ENCODE assay signal across 19 cellular contexts in the genomic region with DNA sequence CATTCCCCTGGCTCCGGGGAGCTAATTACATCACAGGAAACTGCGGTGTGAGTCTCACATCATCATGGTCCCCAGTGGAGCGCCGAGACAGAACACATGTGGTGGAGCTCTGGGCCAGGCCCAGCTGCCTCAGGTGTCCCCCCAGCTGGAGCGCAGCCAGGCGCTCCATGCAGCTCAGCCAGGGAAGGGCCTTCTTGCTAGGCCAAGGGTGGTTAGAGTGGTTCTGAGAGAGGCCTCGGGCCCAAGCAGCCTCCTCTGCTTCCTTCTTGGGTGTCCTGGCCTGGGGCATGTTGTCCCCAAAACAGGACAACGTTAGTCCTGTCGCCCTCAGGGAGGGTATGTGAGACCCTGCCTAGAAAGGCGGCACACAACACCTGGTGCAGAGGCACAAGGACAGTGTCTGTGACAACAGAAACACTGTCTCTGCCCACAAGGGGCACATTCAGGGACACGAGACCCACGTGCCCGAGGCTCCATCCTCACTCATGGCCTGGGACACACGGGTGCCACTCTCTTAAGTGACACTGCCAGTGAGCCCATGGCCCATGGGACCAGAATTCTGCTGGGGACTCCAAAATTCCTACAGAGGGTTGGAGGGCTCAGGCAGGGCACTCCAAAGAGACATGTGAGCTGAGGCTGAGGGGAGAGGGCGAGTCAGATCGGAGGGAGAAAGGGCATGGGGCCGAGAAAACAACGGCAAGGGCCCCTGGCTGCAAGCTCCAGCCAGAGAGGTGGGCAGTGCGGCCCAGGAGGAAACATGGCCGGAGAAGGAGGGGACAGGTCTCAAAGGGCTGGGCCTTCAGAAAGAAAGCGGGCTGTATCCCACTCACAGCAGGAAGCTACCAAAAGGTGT. TPM values are rescaled to one million over a fixed set of nuclear protein-coding genes. Genes with fewer than 3 reads are reported as not detected.
DNase-seq lines count a peak whose midpoint lies in the region; ATAC-seq and TF ChIP-seq lines count a peak whose summit lies in the region.
"Had no signal": no experiment of that assay in that cellular context is flagged by ENCODE, and none has a peak within 500 bp of the region (broad histone marks: within the 10 kb centered on the region; RNA-seq: fewer than 3 reads in every experiment).

No MANE protein-coding gene starts in this region.

- no peaks in the 10 kb centered on the region for H4K20me1 ChIP-seq in SK-N-SH (ENCODE audit: insufficient read depth)
- H4K20me1 ChIP-seq in osteoblast (ENCODE audit: insufficient read depth, low read length), result no peaks in the 10 kb centered on the region

- no peaks in the 10 kb centered on the region for H3K36me3 Mint-ChIP-seq in activated T-helper 1 cell treated with anti-CD3 and anti-CD28 coated beads, Interleukin-12 subunit alpha, Interleukin-12 subunit beta, Interleukin-2, Interleukin-4 antibody, amounts not matched to agents 30 ng/mL and 10 ng/mL and 1 ng/mL, durations not matched to agents 14 hours and 24 hours and 36 hours (ENCODE audit: low read depth)
- H3K36me3 Mint-ChIP-seq: activated naive CD8-positive, alpha-beta T cell treated with anti-CD3 and anti-CD28 coated beads for 36 hours; CD4-positive, CD25-positive, alpha-beta regulatory T cell; T-cell had no signal

- no peak overlapping the region for H3K4me3 ChIP-seq in SK-N-SH (ENCODE audit: low read depth in 2 of 2, low read length in 1 of 2)
- H3K4me3 ChIP-seq in H7 (ENCODE audit: insufficient read depth, low read depth, low read length), result no peak overlapping the region
- H3K4me3 ChIP-seq in colonic mucosa, result no peak overlapping the region
- no peak overlapping the region for H3K4me3 ChIP-seq in osteoblast (ENCODE audit: insufficient read depth, low read length)
- H3K4me3 ChIP-seq: right lobe of liver, thyroid gland had no signal

- WGBS in SK-N-SH (ENCODE audit: low lambda C conversion rate), result 64% methylated on average over 18 of the region's 21 CpGs

- H2AFZ ChIP-seq in SK-N-SH (ENCODE audit: low read depth), result no peak overlapping the region
- no peak overlapping the region for H2AFZ ChIP-seq in osteoblast (ENCODE audit: low read length)

- TF ChIP-seq EP300 in SK-N-SH (IDR thresholded peaks at IDR 0.05; ENCODE audit: borderline replicate concordance in 1 of 2, low read depth in 1 of 2, low read length in 1 of 2), result no peak

- H3K79me2 ChIP-seq in SK-N-SH (ENCODE audit: insufficient read depth) (no peaks in the 10 kb centered on the region), osteoblast (ENCODE audit: insufficient read depth, low read length) (no peaks in the 10 kb centered on the region)

- H3K27me3 ChIP-seq in SK-N-SH (ENCODE audit: insufficient read depth) (no peaks in the 10 kb centered on the region), H7 (ENCODE audit: control insufficient read depth, insufficient read depth, low read length) (no peaks in the 10 kb centered on the region), colonic mucosa (no peaks in the 10 kb centered on the region), osteoblast (ENCODE audit: insufficient read depth, low read length) (no peaks in the 10 kb centered on the region)
- H3K27me3 ChIP-seq: neutrophil, right lobe of liver, thyroid gland had no signal

- H3K9me3 Mint-ChIP-seq in activated T-helper 1 cell treated with anti-CD3 and anti-CD28 coated beads, Interleukin-12 subunit alpha, Interleukin-12 subunit beta, Interleukin-2, Interleukin-4 antibody, amounts not matched to agents 30 ng/mL and 10 ng/mL and 1 ng/mL, durations not matched to agents 14 hours and 24 hours and 36 hours, result no peaks in the 10 kb centered on the region
- H3K9me3 Mint-ChIP-seq: activated B cell treated with CpG ODN at 0.5 μM for 24 hours; CD4-positive, CD25-positive, alpha-beta regulatory T cell; T-cell had no signal

- peak; percentile 75 for DNase-seq in SK-N-SH
- peak; percentile 44 for DNase-seq in H7
- DNase-seq in colonic mucosa, result peak; percentile 7
- peak; percentile 79 for DNase-seq in osteoblast (ENCODE audit: insufficient read length, low spot score, missing footprints)
- no peak for DNase-seq in cerebellar cortex (ENCODE audit: low spot score)
- no peak for DNase-seq in activated T-helper 1 cell treated with anti-CD3 and anti-CD28 coated beads, Interleukin-12 subunit alpha, Interleukin-12 subunit beta, Interleukin-2, Interleukin-4 antibody, amounts not matched to agents 30 ng/mL and 10 ng/mL and 1 ng/mL, durations not matched to agents 14 hours and 24 hours and 36 hours (ENCODE audit: low spot score)
- DNase-seq: activated B cell treated with CpG ODN at 0.5 μM for 24 hours; activated naive CD8-positive, alpha-beta T cell treated with anti-CD3 and anti-CD28 coated beads for 36 hours; CD4-positive, CD25-positive, alpha-beta regulatory T cell; GOT3; mesenchymal stem cell; NCI-H1930; NCI-H524 treated with DMSO at 0.1 percent for 48 hours; thyroid gland had no signal

- CTCF ChIA-PET in SK-N-SH (lab: Yijun Ruan, JAX), result interaction anchor here (0.7 to 1.3 kb wide), 5 partner anchors 31 to 174 kb away, joined by 3 to 4 read pairs (median 3); no protein-coding TSS in a partner anchor

- H3K4me2 ChIP-seq in SK-N-SH (no peak overlapping the region), osteoblast (ENCODE audit: insufficient read depth, low read length) (no peak overlapping the region)

- H3K4me1 ChIP-seq in SK-N-SH (ENCODE audit: control insufficient read depth in 1 of 2, insufficient read depth in 2 of 2, low read depth in 1 of 2, low read length in 1 of 2) (peaks cover 0 to 75% of the 10 kb centered on the region in 2 experiments; a peak in 3 of 4 replicates), colonic mucosa (no peaks in the 10 kb centered on the region), osteoblast (ENCODE audit: insufficient read depth, low read length) (no peaks in the 10 kb centered on the region)
- H3K4me1 ChIP-seq: right lobe of liver, thyroid gland had no signal

- POLR2A ChIA-PET in SK-N-SH (lab: Yijun Ruan, JAX), result interaction anchor here (0.9 to 1.9 kb wide), 5 partner anchors 9 to 36 kb away, joined by 3 to 8 read pairs (median 3); partner anchors contain the start of gene RET

- H3K9ac ChIP-seq in SK-N-SH, result no peak overlapping the region
- no peak overlapping the region for H3K9ac ChIP-seq in colonic mucosa (ENCODE audit: low read depth in 2 of 2, low read length in 2 of 2)

- H3K36me3 ChIP-seq in SK-N-SH (replicated peaks in 1 of 2; ENCODE audit: control insufficient read depth in 1 of 2, insufficient read depth in 2 of 2, low read length in 1 of 2), result no peaks in the 10 kb centered on the region
- H3K36me3 ChIP-seq in H7 (replicated peaks; ENCODE audit: control insufficient read depth, insufficient read depth, low read length), result no peaks in the 10 kb centered on the region
- no peaks in the 10 kb centered on the region for H3K36me3 ChIP-seq in colonic mucosa
- H3K36me3 ChIP-seq in osteoblast (ENCODE audit: insufficient read depth, low read length), result no peaks in the 10 kb centered on the region
- H3K36me3 ChIP-seq: neutrophil, right lobe of liver, thyroid gland had no signal

- ATAC-seq in SK-N-SH treated with all-trans-retinoic acid at 6 μM for 48 hours, result no peak
- ATAC-seq in GM21529 (IDR thresholded peaks at IDR 0.05; ENCODE audit: unreplicated experiment), result no peak
- ATAC-seq: right lobe of liver had no signal

- H3K27ac Mint-ChIP-seq in activated T-helper 1 cell treated with anti-CD3 and anti-CD28 coated beads, Interleukin-12 subunit alpha, Interleukin-12 subunit beta, Interleukin-2, Interleukin-4 antibody, amounts not matched to agents 30 ng/mL and 10 ng/mL and 1 ng/mL, durations not matched to agents 14 hours and 24 hours and 36 hours, result no peak overlapping the region
- H3K27ac Mint-ChIP-seq: activated B cell treated with CpG ODN at 0.5 μM for 24 hours; activated naive CD8-positive, alpha-beta T cell treated with anti-CD3 and anti-CD28 coated beads for 36 hours; CD4-positive, CD25-positive, alpha-beta regulatory T cell; T-cell had no signal

- H3F3A ChIP-seq in SK-N-SH (replicated peaks; ENCODE audit: insufficient read depth), result no peaks in the 10 kb centered on the region

- H3K27ac ChIP-seq in SK-N-SH (ENCODE audit: low read depth in 2 of 2, low read length in 1 of 2), result peak overlapping the region in 1 of 2 experiments; percentile 87; a peak in 2 of 4 replicates
- H3K27ac ChIP-seq in colonic mucosa, result no peak overlapping the region
- no peak overlapping the region for H3K27ac ChIP-seq in osteoblast (ENCODE audit: low read depth, low read length)
- H3K27ac ChIP-seq: neutrophil, right lobe of liver, thyroid gland had no signal

- no peaks in the 10 kb centered on the region for H3K4me1 Mint-ChIP-seq in activated T-helper 1 cell treated with anti-CD3 and anti-CD28 coated beads, Interleukin-12 subunit alpha, Interleukin-12 subunit beta, Interleukin-2, Interleukin-4 antibody, amounts not matched to agents 30 ng/mL and 10 ng/mL and 1 ng/mL, durations not matched to agents 14 hours and 24 hours and 36 hours (ENCODE audit: low read depth)
- H3K4me1 Mint-ChIP-seq: activated B cell treated with CpG ODN at 0.5 μM for 24 hours had no signal

- H3K9me3 ChIP-seq in SK-N-SH, result no peaks in the 10 kb centered on the region
- H3K9me3 ChIP-seq in colonic mucosa, result no peaks in the 10 kb centered on the region
- H3K9me3 ChIP-seq in osteoblast (ENCODE audit: low read depth, low read length), result no peaks in the 10 kb centered on the region
- H3K9me3 ChIP-seq: neutrophil, right lobe of liver, thyroid gland had no signal

- no peak for TF ChIP-seq RAD21 in SK-N-SH (IDR thresholded peaks at IDR 0.05; ENCODE audit: low read length)

- no peak overlapping the region for H3K4me3 Mint-ChIP-seq in activated T-helper 1 cell treated with anti-CD3 and anti-CD28 coated beads, Interleukin-12 subunit alpha, Interleukin-12 subunit beta, Interleukin-2, Interleukin-4 antibody, amounts not matched to agents 30 ng/mL and 10 ng/mL and 1 ng/mL, durations not matched to agents 14 hours and 24 hours and 36 hours
- H3K4me3 Mint-ChIP-seq: activated B cell treated with CpG ODN at 0.5 μM for 24 hours; activated naive CD8-positive, alpha-beta T cell treated with anti-CD3 and anti-CD28 coated beads for 36 hours; T-cell had no signal

- intact Hi-C loops in colonic mucosa (cut with DNase I), result no loop called here
- intact Hi-C loops in activated T-helper 1 cell treated with anti-CD3 and anti-CD28 coated beads, Interleukin-12 subunit alpha, Interleukin-12 subunit beta, Interleukin-2, Interleukin-4 antibody, amounts not matched to agents 30 ng/mL and 10 ng/mL and 1 ng/mL, durations not matched to agents 14 hours and 24 hours and 36 hours (cut with micrococcal nuclease), result no loop called here

- TF ChIP-seq CTCF in SK-N-SH (IDR thresholded peaks at IDR 0.05), result no peak
- TF ChIP-seq CTCF in colonic mucosa (IDR thresholded peaks at IDR 0.05), result no peak
- TF ChIP-seq CTCF in osteoblast (IDR thresholded peaks at IDR 0.05; ENCODE audit: extremely low read depth, low read depth, low read length), result no peak

- no peaks in the 10 kb centered on the region for H3K9me2 ChIP-seq in SK-N-SH

- H3K27me3 Mint-ChIP-seq in activated T-helper 1 cell treated with anti-CD3 and anti-CD28 coated beads, Interleukin-12 subunit alpha, Interleukin-12 subunit beta, Interleukin-2, Interleukin-4 antibody, amounts not matched to agents 30 ng/mL and 10 ng/mL and 1 ng/mL, durations not matched to agents 14 hours and 24 hours and 36 hours (ENCODE audit: insufficient read depth), result no peaks in the 10 kb centered on the region
- H3K27me3 Mint-ChIP-seq: activated B cell treated with CpG ODN at 0.5 μM for 24 hours; activated naive CD8-positive, alpha-beta T cell treated with anti-CD3 and anti-CD28 coated beads for 36 hours; CD4-positive, CD25-positive, alpha-beta regulatory T cell had no signal

RNA-seq across cellular contexts. Expression of gene RET, which starts 37.0 kb away (rescaled TPM):
- polyA plus RNA-seq in SK-N-SH (2012; rRNA removed), result 3.2 and 6.8 TPM in 2 replicates
- polyA plus RNA-seq in SK-N-SH (2012; cell fraction: cytosol; rRNA removed), result 5.8 and 12.3 TPM in 2 replicates
- 11.5 and 17.8 TPM in 2 replicates for polyA plus RNA-seq in SK-N-SH (2012; cell fraction: nucleus; rRNA removed)
- total RNA-seq in H7 (2014; rRNA removed; shearing (Covaris generic)), result 9.7 and 16.0 TPM in 2 replicates
- total RNA-seq in colonic mucosa, result 1 to 10 TPM; 1.9 to 3.3 TPM
- under 0.01 TPM in 2 replicates for total RNA-seq in osteoblast
- 0.27 and 0.31 TPM in 2 replicates for total RNA-seq in activated T-helper 1 cell treated with anti-CD3 and anti-CD28 coated beads, Interleukin-12 subunit alpha, Interleukin-12 subunit beta, Interleukin-2, Interleukin-4 antibody, amounts not matched to agents 30 ng/mL and 10 ng/mL and 1 ng/mL, durations not matched to agents 14 hours and 24 hours and 36 hours
- total RNA-seq: activated B cell treated with CpG ODN at 0.5 μM for 24 hours; activated naive CD8-positive, alpha-beta T cell treated with anti-CD3 and anti-CD28 coated beads for 36 hours had no signal
- polyA plus RNA-seq: CD4-positive, CD25-positive, alpha-beta regulatory T cell had no signal

Comparison
In these comparisons a context has a peak if more than half of its experiments do, and no peak if none do; other contexts are left out.
1. DNase-seq: peak in SK-N-SH (single experiment), H7 (single experiment), colonic mucosa (single experiment) and osteoblast (single experiment); none in cerebellar cortex (single experiment) and activated T-helper 1 cell treated with anti-CD3 and anti-CD28 coated beads, Interleukin-12 subunit alpha, Interleukin-12 subunit beta, Interleukin-2, Interleukin-4 antibody, amounts not matched to agents 30 ng/mL and 10 ng/mL and 1 ng/mL, durations not matched to agents 14 hours and 24 hours and 36 hours (single experiment).